8 cellular contexts compared by ENCODE assay signal in the genomic region with DNA sequence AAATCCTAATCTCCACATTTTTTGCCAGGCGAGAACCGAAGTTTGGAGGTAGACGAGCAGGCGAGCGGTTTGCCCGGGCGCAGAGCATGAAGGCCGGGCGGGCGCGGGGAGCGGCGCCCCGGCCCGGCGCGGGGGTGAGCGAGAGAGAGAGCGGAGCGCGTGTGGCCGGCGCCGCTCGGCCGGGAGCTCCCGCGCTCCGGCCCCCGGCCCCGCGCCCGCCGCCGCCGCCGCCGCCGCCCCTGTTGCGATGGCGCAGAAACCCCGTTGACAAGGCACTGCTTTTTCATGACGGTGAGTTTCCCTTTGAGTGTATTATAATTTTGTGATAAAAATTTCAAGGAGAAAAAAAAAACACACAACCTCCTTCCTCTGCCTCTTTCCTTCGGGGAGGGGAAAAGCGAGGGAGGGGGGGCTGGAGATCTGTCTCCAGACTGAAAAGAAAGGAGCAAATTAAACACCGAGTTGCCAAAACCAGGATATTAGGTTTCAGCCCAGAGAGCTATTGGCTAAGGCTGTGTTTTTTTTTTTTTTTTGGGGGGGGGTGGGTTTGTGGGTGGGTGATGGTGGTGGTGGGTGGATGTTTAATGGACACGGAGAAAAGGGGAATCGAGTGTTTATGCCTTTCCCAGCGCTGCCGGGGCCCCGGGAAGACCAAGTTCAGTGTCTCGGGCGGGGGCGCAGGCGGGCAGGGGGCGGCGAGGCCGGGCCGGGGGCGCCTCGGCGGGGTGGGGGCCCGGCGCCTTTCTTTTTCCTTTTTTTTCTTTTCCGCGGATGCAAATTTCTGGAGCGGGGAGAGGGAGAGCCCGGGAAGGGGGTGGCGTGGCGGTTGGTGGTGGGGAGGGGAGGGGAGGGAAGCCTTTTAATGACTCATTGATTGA. TPM values are rescaled to one million over a fixed set of nuclear protein-coding genes. Genes with fewer than 3 reads are reported as not detected.
DNase-seq lines count a peak whose midpoint lies in the region; ATAC-seq lines count a peak whose summit lies in the region.

A gene with protein sequence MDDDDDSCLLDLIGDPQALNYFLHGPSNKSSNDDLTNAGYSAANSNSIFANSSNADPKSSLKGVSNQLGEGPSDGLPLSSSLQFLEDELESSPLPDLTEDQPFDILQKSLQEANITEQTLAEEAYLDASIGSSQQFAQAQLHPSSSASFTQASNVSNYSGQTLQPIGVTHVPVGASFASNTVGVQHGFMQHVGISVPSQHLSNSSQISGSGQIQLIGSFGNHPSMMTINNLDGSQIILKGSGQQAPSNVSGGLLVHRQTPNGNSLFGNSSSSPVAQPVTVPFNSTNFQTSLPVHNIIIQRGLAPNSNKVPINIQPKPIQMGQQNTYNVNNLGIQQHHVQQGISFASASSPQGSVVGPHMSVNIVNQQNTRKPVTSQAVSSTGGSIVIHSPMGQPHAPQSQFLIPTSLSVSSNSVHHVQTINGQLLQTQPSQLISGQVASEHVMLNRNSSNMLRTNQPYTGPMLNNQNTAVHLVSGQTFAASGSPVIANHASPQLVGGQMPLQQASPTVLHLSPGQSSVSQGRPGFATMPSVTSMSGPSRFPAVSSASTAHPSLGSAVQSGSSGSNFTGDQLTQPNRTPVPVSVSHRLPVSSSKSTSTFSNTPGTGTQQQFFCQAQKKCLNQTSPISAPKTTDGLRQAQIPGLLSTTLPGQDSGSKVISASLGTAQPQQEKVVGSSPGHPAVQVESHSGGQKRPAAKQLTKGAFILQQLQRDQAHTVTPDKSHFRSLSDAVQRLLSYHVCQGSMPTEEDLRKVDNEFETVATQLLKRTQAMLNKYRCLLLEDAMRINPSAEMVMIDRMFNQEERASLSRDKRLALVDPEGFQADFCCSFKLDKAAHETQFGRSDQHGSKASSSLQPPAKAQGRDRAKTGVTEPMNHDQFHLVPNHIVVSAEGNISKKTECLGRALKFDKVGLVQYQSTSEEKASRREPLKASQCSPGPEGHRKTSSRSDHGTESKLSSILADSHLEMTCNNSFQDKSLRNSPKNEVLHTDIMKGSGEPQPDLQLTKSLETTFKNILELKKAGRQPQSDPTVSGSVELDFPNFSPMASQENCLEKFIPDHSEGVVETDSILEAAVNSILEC (plus strand): TSS at position 242 of the 878 bp plus-strand sequence. CDS start 39,971 bp downstream, outside the sequence.

- H4K91ac ChIP-seq in mesenchymal stem cell (ENCODE audit: low read length), result peak within 1 kb of the TSS; percentile 100

- peak; percentile 6 for ATAC-seq in HG03442 (IDR thresholded peaks at IDR 0.05; ENCODE audit: unreplicated experiment)
- ATAC-seq in effector memory CD8-positive, alpha-beta T cell (replicated peaks), result peak; percentile 42
- ATAC-seq in HG02678 (IDR thresholded peaks at IDR 0.05; ENCODE audit: unreplicated experiment), result no peak

- peak within 1 kb of the TSS; percentile 99 for H4K8ac ChIP-seq in mesenchymal stem cell (ENCODE audit: low read length)

- no peak within 1 kb of the TSS for H3K4me3 Mint-ChIP-seq in effector memory CD8-positive, alpha-beta T cell

- peak within 1 kb of the TSS; percentile 92 to 99 for H3K14ac ChIP-seq in mesenchymal stem cell (ENCODE audit: low read length in 2 of 2)

- no peaks in the 10 kb centered on the region for H3K36me3 Mint-ChIP-seq in effector memory CD8-positive, alpha-beta T cell (ENCODE audit: insufficient read depth)

- peak within 1 kb of the TSS; percentile 99 to 100 for H3K18ac ChIP-seq in mesenchymal stem cell (ENCODE audit: low read depth in 1 of 2, low read length in 2 of 2)

- peak within 1 kb of the TSS; percentile 28 for H2BK15ac ChIP-seq in mesenchymal stem cell (ENCODE audit: low read depth, poor library complexity, severe bottlenecking)

- peak within 1 kb of the TSS; percentile 65 for H3K4me2 ChIP-seq in mesenchymal stem cell (ENCODE audit: low read length, poor library complexity, severe bottlenecking)

- no peak within 1 kb of the TSS for H2AK5ac ChIP-seq in mesenchymal stem cell (ENCODE audit: low read length, severe bottlenecking)

- H2BK12ac ChIP-seq in mesenchymal stem cell (ENCODE audit: low read length in 2 of 2), result no peak within 1 kb of the TSS

- H3K4me1 ChIP-seq in mesenchymal stem cell (ENCODE audit: control insufficient read depth, insufficient read depth, low read depth, low read length), result peaks cover 15% of the 10 kb centered on the region

- no peaks in the 10 kb centered on the region for H3K27me3 Mint-ChIP-seq in effector memory CD8-positive, alpha-beta T cell

- no peak within 1 kb of the TSS for H2AFZ ChIP-seq in mesenchymal stem cell (ENCODE audit: low read depth, low read length)

- H3K9me3 Mint-ChIP-seq in effector memory CD8-positive, alpha-beta T cell, result no peaks in the 10 kb centered on the region

- H3K23ac ChIP-seq in mesenchymal stem cell (ENCODE audit: low read length in 2 of 2), result peak within 1 kb of the TSS in 1 of 2 experiments; percentile 99

- H3K36me3 ChIP-seq in mesenchymal stem cell (ENCODE audit: control insufficient read depth in 1 of 2, insufficient read depth in 2 of 2, low read depth in 1 of 2, low read length in 2 of 2), result no peaks in the 10 kb centered on the region

- H3K4ac ChIP-seq in mesenchymal stem cell (ENCODE audit: low read depth in 1 of 2, low read length in 2 of 2), result peak within 1 kb of the TSS; percentile 100

- peak within 1 kb of the TSS; percentile 81 to 96 for H3K4me3 ChIP-seq in mesenchymal stem cell (ENCODE audit: insufficient read depth in 1 of 2, low read depth in 1 of 2, low read length in 2 of 2)

- peak within 1 kb of the TSS in 1 of 2 donors; percentile 99 for H3K27ac Mint-ChIP-seq in effector memory CD8-positive, alpha-beta T cell

- H3K4me1 Mint-ChIP-seq in effector memory CD8-positive, alpha-beta T cell (ENCODE audit: low read depth in 2 of 2), result peaks cover 34 to 42% of the 10 kb centered on the region in 2 donors

- no peaks in the 10 kb centered on the region for H3K27me3 ChIP-seq in mesenchymal stem cell (ENCODE audit: control insufficient read depth in 1 of 2, insufficient read depth in 1 of 2, low read length in 2 of 2)

- peak in 11 of 14 donors; percentile 49 to 87 (median 64) for DNase-seq in C1 segment of cervical spinal cord (lab: John Stamatoyannopoulos, UW)
- DNase-seq in NOMO-1 (lab: John Stamatoyannopoulos, UW; ENCODE audit: unreplicated experiment in 2 of 2), result peak; percentile 64 to 67
- peak in 2 of 3 experiments; percentile 33 to 49 for DNase-seq in activated CD8-positive, alpha-beta memory T cell treated with anti-CD3 and anti-CD28 coated beads for 48 hours (ENCODE audit: low read depth in 2 of 3, low spot score in 2 of 3)
- peak; percentile 77 to 80 (median 77) for DNase-seq in effector memory CD8-positive, alpha-beta T cell
- DNase-seq in mesenchymal stem cell, result peak; percentile 90
- peak; percentile 47 to 71 (median 51) for DNase-seq in stimulated activated CD4-positive, alpha-beta T cell treated with anti-CD3 and anti-CD28 coated beads, TNF-alpha, amount 100 ng/mL, for 48 hours (ENCODE audit: low read depth in 3 of 3)

- H3K9me3 ChIP-seq in mesenchymal stem cell (ENCODE audit: control insufficient read depth, low read length), result no peaks in the 10 kb centered on the region

- peak within 1 kb of the TSS; percentile 100 for H2BK5ac ChIP-seq in mesenchymal stem cell (ENCODE audit: low read depth, low read length, poor library complexity, severe bottlenecking)

- peak within 1 kb of the TSS; percentile 99 for H3K27ac ChIP-seq in mesenchymal stem cell (ENCODE audit: low read length, poor library complexity, severe bottlenecking)

- 2% methylated on average over 34 of the region's 70 CpGs for WGBS in mesenchymal stem cell

- H3K9ac ChIP-seq in mesenchymal stem cell (ENCODE audit: low read length), result peak within 1 kb of the TSS; percentile 97

- H3K79me1 ChIP-seq in mesenchymal stem cell (replicated peaks; ENCODE audit: low read length, poor library complexity, severe bottlenecking), result peaks cover 6% of the 10 kb centered on the region

- H2BK120ac ChIP-seq in mesenchymal stem cell (ENCODE audit: low read depth, low read length), result peak within 1 kb of the TSS; percentile 99

RNA-seq across cellular contexts. Expression of the gene that starts here (rescaled TPM):
- polyA plus RNA-seq in mesenchymal stem cell (2013, experiment 1 of 2), result 3.9 TPM
- 3.5 TPM for polyA plus RNA-seq in mesenchymal stem cell (2013, experiment 2 of 2)
